ENCODE assay signal across 2 cellular contexts in genomic region chr1:155242805-155243358, GRCh38.
TF ChIP-seq lines count a peak whose summit lies in the region.

No MANE protein-coding gene starts in this region.

TF ChIP-seq in SK-N-SH, 30 proteins besides CTCF, POLR2A, EP300 and RAD21 (continued from another document):
- TF ChIP-seq REST (IDR thresholded peaks at IDR 0.05; ENCODE audit: low read depth, low read length) (no peak), MEF2A (IDR thresholded peaks at IDR 0.05; ENCODE audit: borderline replicate concordance, low read depth) (no peak), RFX5 (IDR thresholded peaks at IDR 0.05; ENCODE audit: low read length) (no peak), POLR2AphosphoS5 (IDR thresholded peaks at IDR 0.05; ENCODE audit: low read depth, low read length) (no peak)
TF ChIP-seq in SK-N-SH: peak in this region for 0.

TF ChIP-seq in SK-N-SH treated with all-trans-retinoic acid at 6 μM for 48 hours, 23 proteins besides CTCF, POLR2A, EP300 and RAD21 (continued from another document):
- TF ChIP-seq CREB5 (CRISPR knock-in tag; IDR thresholded peaks at IDR 0.05; ENCODE audit: low read depth) (no peak), ESRRG (CRISPR knock-in tag; IDR thresholded peaks at IDR 0.05) (no peak), ZNF565 (CRISPR knock-in tag; conservative IDR thresholded peaks at IDR 0.05; ENCODE audit: low read depth) (no peak), PATZ1 (CRISPR knock-in tag; IDR thresholded peaks at IDR 0.05; ENCODE audit: borderline replicate concordance) (no peak)
